15 cellular contexts compared by ENCODE assay signal in the genomic region with DNA sequence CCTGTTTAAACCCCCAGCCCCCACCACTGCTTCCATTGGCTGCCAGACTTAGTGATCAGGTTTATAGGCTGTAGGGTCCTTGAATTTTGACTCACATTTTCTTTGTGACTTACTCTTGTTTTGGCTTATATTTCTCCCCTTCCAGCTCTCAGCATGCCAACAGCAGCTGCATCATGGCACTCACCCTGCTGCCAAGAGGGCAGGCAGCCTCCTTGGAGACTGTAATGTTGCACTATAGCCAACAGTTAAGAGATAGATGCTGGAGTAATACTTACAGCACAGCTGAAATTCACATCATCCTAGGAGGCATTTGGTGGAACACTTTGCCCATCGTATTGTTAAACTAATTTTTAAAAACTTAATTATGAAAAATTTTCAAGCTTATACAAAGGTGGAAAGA.
A peak's percentile ranks its signal among the peaks of the same experiment; 100 is the strongest.
DNase-seq lines count a peak whose midpoint lies in the region; ATAC-seq and TF ChIP-seq lines count a peak whose summit lies in the region.
"Had no signal": no experiment of that assay in that cellular context is flagged by ENCODE, and none has a peak within 500 bp of the region (broad histone marks: within the 10 kb centered on the region; RNA-seq: fewer than 3 reads in every experiment).

No MANE protein-coding gene starts in this region.

- no peak overlapping the region for H3K27ac ChIP-seq in osteoblast (ENCODE audit: low read depth, low read length)
- H3K27ac ChIP-seq: RWPE1 had no signal

- no peak overlapping the region for H3K4me2 ChIP-seq in osteoblast (ENCODE audit: insufficient read depth, low read length)

- H3K9me3 ChIP-seq in osteoblast (ENCODE audit: low read depth, low read length), result no peaks in the 10 kb centered on the region

- no peak for TF ChIP-seq CTCF in osteoblast (IDR thresholded peaks at IDR 0.05; ENCODE audit: extremely low read depth, low read depth, low read length)

- no peaks in the 10 kb centered on the region for H3K27me3 ChIP-seq in osteoblast (ENCODE audit: insufficient read depth, low read length)

- no peaks in the 10 kb centered on the region for H3K4me1 ChIP-seq in osteoblast (ENCODE audit: insufficient read depth, low read length)

- no peaks in the 10 kb centered on the region for H3K36me3 ChIP-seq in osteoblast (ENCODE audit: insufficient read depth, low read length)

- peak; percentile 82 for DNase-seq in DMS79 (lab: John Stamatoyannopoulos, UW)
- DNase-seq in LHCN-M2 (ENCODE audit: low read depth), result peak; percentile 43
- peak; percentile 19 for DNase-seq in NCI-H2196 (lab: John Stamatoyannopoulos, UW; ENCODE audit: unreplicated experiment)
- peak; percentile 19 for DNase-seq in fibroblast of gingiva (ENCODE audit: low read depth)
- DNase-seq in osteoblast (ENCODE audit: insufficient read length, low spot score, missing footprints), result no peak
- DNase-seq in NCI-H345 (lab: John Stamatoyannopoulos, UW), result no peak
- DNase-seq: EL, KG1, NCI-H1048, NCI-H187, NCI-H2227 treated with DMSO at 0.1 percent for 48 hours, SW 1271 had no signal

- no peaks in the 10 kb centered on the region for H3K79me2 ChIP-seq in osteoblast (ENCODE audit: insufficient read depth, low read length)

- no peak for ATAC-seq in HG02885 (IDR thresholded peaks at IDR 0.05; ENCODE audit: poor library complexity, unreplicated experiment)
- ATAC-seq: HepG2 had no signal

- no peak overlapping the region for H3K4me3 ChIP-seq in osteoblast (ENCODE audit: insufficient read depth, low read length)

- no peak overlapping the region for H2AFZ ChIP-seq in osteoblast (ENCODE audit: low read length)

- no peaks in the 10 kb centered on the region for H4K20me1 ChIP-seq in osteoblast (ENCODE audit: insufficient read depth, low read length)

Comparison
In these comparisons a context has a peak if more than half of its experiments do, and no peak if none do; other contexts are left out.
1. DNase-seq: peak in DMS79 (single experiment), LHCN-M2 (single experiment), NCI-H2196 (single experiment) and fibroblast of gingiva (single experiment); none in osteoblast (single experiment) and NCI-H345 (single experiment).